Comparison of ENCODE assay signal across 8 cellular contexts in genomic region chr14:39169541-39169900, GRCh38. TPM values are rescaled to one million over a fixed set of nuclear protein-coding genes. Genes with fewer than 3 reads are reported as not detected.
DNase-seq lines count a peak whose midpoint lies in the region; ATAC-seq and TF ChIP-seq lines count a peak whose summit lies in the region.

No MANE protein-coding gene starts in this region.

- H3K36me3 Mint-ChIP-seq in CD4-positive, CD25-positive, alpha-beta regulatory T cell, result peaks cover 11% of the 10 kb centered on the region
- peaks cover 39% of the 10 kb centered on the region for H3K36me3 Mint-ChIP-seq in activated CD4-positive, alpha-beta memory T cell treated with anti-CD3 and anti-CD28 coated beads, Interleukin-2, amount 10 ng/mL, durations not matched to agents 7 days and 5 days (ENCODE audit: low read depth)

- DNase-seq in CD4-positive, CD25-positive, alpha-beta regulatory T cell, result peak in 1 of 3 donors; percentile 7
- no peak for DNase-seq in HAP-1 (ENCODE audit: low spot score in 2 of 2)
- no peak for DNase-seq in activated CD4-positive, alpha-beta memory T cell treated with anti-CD3 and anti-CD28 coated beads, Interleukin-2, amount 10 ng/mL, durations not matched to agents 7 days and 5 days
- no peak for DNase-seq in heart right ventricle
- no peak for DNase-seq in sciatic nerve (ENCODE audit: low spot score)
- DNase-seq in anterior cingulate cortex (lab: John Stamatoyannopoulos, UW), result no peak

- peak overlapping the region; percentile 91 for H3K27ac ChIP-seq in CD4-positive, CD25-positive, alpha-beta regulatory T cell (ENCODE audit: insufficient read depth, low read length, poor library complexity, severe bottlenecking)
- peak overlapping the region; percentile 86 to 99 (median 96) for H3K27ac ChIP-seq in heart right ventricle

- H3K4me1 ChIP-seq in CD4-positive, CD25-positive, alpha-beta regulatory T cell (ENCODE audit: control insufficient read depth, insufficient read depth, low read length, poor library complexity, severe bottlenecking), result peaks cover 35% of the 10 kb centered on the region
- H3K4me1 ChIP-seq in HAP-1 (peaks cover 24% of the 10 kb centered on the region), heart right ventricle (peaks cover 0 to 46% (median 35%) of the 10 kb centered on the region in 9 donors)

- CTCF ChIA-PET in activated CD4-positive, alpha-beta memory T cell treated with anti-CD3 and anti-CD28 coated beads, Interleukin-2, amount 10 ng/mL, durations not matched to agents 7 days and 5 days (lab: Charles Lee), result interaction anchor here (1.1 to 1.6 kb wide), 9 partner anchors 35 to 263 kb away, joined by 3 to 12 read pairs (median 8); partner anchors contain the start of genes FBXO33 and GEMIN2

- peak overlapping the region; percentile 99 to 100 (median 100) for H3K27ac Mint-ChIP-seq in CD4-positive, CD25-positive, alpha-beta regulatory T cell
- H3K27ac Mint-ChIP-seq in activated CD4-positive, alpha-beta memory T cell treated with anti-CD3 and anti-CD28 coated beads, Interleukin-2, amount 10 ng/mL, durations not matched to agents 7 days and 5 days, result peak overlapping the region; percentile 98

- 0% methylated on average over 7 of the region's 7 CpGs for WGBS in heart right ventricle, 2 donors

- H3K9me3 ChIP-seq in CD4-positive, CD25-positive, alpha-beta regulatory T cell (ENCODE audit: control insufficient read depth in 2 of 2, low read length in 2 of 2), result no peaks in the 10 kb centered on the region
- H3K9me3 ChIP-seq in HAP-1, result no peaks in the 10 kb centered on the region
- no peaks in the 10 kb centered on the region for H3K9me3 ChIP-seq in heart right ventricle

- peaks cover 5% of the 10 kb centered on the region for H3K36me3 ChIP-seq in CD4-positive, CD25-positive, alpha-beta regulatory T cell (ENCODE audit: control insufficient read depth, insufficient read depth, low read length)
- H3K36me3 ChIP-seq in HAP-1 (replicated peaks) (0 out of 2 replicates have a peak, but pooled peaks cover 7% of the 10 kb centered on the region), heart right ventricle (peaks cover 0 to 29% (median 0%) of the 10 kb centered on the region in 9 donors)

- no peak for ATAC-seq in CD4-positive, CD25-positive, alpha-beta regulatory T cell (ENCODE audit: low read depth in 2 of 2)
- ATAC-seq in heart right ventricle (peak in 6 of 8 donors; percentile 38 to 60 (median 52)), sciatic nerve (peak; percentile 22), HG02938 (IDR thresholded peaks at IDR 0.05; ENCODE audit: unreplicated experiment) (no peak), HG03108 (IDR thresholded peaks at IDR 0.05; ENCODE audit: unreplicated experiment) (no peak)

- peaks cover 4% of the 10 kb centered on the region for H3K27me3 Mint-ChIP-seq in CD4-positive, CD25-positive, alpha-beta regulatory T cell
- H3K27me3 Mint-ChIP-seq in activated CD4-positive, alpha-beta memory T cell treated with anti-CD3 and anti-CD28 coated beads, Interleukin-2, amount 10 ng/mL, durations not matched to agents 7 days and 5 days, result no peaks in the 10 kb centered on the region

- POLR2A ChIA-PET in activated CD4-positive, alpha-beta memory T cell treated with anti-CD3 and anti-CD28 coated beads, Interleukin-2, amount 10 ng/mL, durations not matched to agents 7 days and 5 days (lab: Charles Lee), result interaction anchor here (0.8 to 4.1 kb wide), 22 partner anchors 8 to 262 kb away, joined by 3 to 74 read pairs (median 9); partner anchors contain the start of genes FBXO33, GEMIN2 and SEC23A

- H3K9me3 Mint-ChIP-seq in CD4-positive, CD25-positive, alpha-beta regulatory T cell, result no peaks in the 10 kb centered on the region
- H3K9me3 Mint-ChIP-seq in activated CD4-positive, alpha-beta memory T cell treated with anti-CD3 and anti-CD28 coated beads, Interleukin-2, amount 10 ng/mL, durations not matched to agents 7 days and 5 days, result no peaks in the 10 kb centered on the region

- TF ChIP-seq CTCF in heart right ventricle (IDR thresholded peaks at IDR 0.05), result no peak

- H3K4me3 Mint-ChIP-seq in CD4-positive, CD25-positive, alpha-beta regulatory T cell, result peak overlapping the region; percentile 96 to 100 (median 100)
- H3K4me3 Mint-ChIP-seq in activated CD4-positive, alpha-beta memory T cell treated with anti-CD3 and anti-CD28 coated beads, Interleukin-2, amount 10 ng/mL, durations not matched to agents 7 days and 5 days, result peak overlapping the region; percentile 84

- H3K4me3 ChIP-seq in CD4-positive, CD25-positive, alpha-beta regulatory T cell (ENCODE audit: low read depth, low read length), result peak overlapping the region; percentile 98
- peak overlapping the region; percentile 80 for H3K4me3 ChIP-seq in HAP-1
- peak overlapping the region; percentile 64 to 98 (median 84) for H3K4me3 ChIP-seq in heart right ventricle

- H3K27me3 ChIP-seq in CD4-positive, CD25-positive, alpha-beta regulatory T cell (ENCODE audit: control insufficient read depth, insufficient read depth, low read length), result no peaks in the 10 kb centered on the region
- H3K27me3 ChIP-seq in HAP-1 (ENCODE audit: low read depth) (no peaks in the 10 kb centered on the region), heart right ventricle (no peaks in the 10 kb centered on the region)

- peaks cover 32 to 68% (median 43%) of the 10 kb centered on the region in 4 donors for H3K4me1 Mint-ChIP-seq in CD4-positive, CD25-positive, alpha-beta regulatory T cell
- H3K4me1 Mint-ChIP-seq in activated CD4-positive, alpha-beta memory T cell treated with anti-CD3 and anti-CD28 coated beads, Interleukin-2, amount 10 ng/mL, durations not matched to agents 7 days and 5 days, result peaks cover 59% of the 10 kb centered on the region

- in situ Hi-C loops in HAP-1 (cut with MboI; ENCODE audit: low sequenced_read_pairs), result no loop called here

- intact Hi-C loops in heart right ventricle (cut with DNase I) (loop anchor here in 2 of 10 donors (5.0 kb wide), 2 partner anchors 42 to 198 kb away; no protein-coding TSS in a partner anchor), sciatic nerve (cut with DNase I) (no loop called here)

RNA-seq across cellular contexts. Expression of gene TRAPPC6B, which starts 0.6 kb away (rescaled TPM):
- total RNA-seq in CD4-positive, CD25-positive, alpha-beta regulatory T cell, result 18.5 TPM
- polyA plus RNA-seq in CD4-positive, CD25-positive, alpha-beta regulatory T cell, result 10 to 100 TPM; 11.8 to 17.9 (median 14.9) TPM
- total RNA-seq in activated CD4-positive, alpha-beta memory T cell treated with anti-CD3 and anti-CD28 coated beads, Interleukin-2, amount 10 ng/mL, durations not matched to agents 7 days and 5 days, result 10 to 100 TPM; 31.9 to 37.3 TPM
- 10 to 100 TPM; 19.5 to 30.0 (median 25.0) TPM for total RNA-seq in heart right ventricle
- polyA plus RNA-seq in heart right ventricle, result 10 to 100 TPM in 1 of 2 donors, 1 to 10 TPM in 1; 7.7 to 10.3 TPM
- total RNA-seq in sciatic nerve, result 28.6 TPM

RNA-seq across cellular contexts. Expression of gene PNN, which starts 5.5 kb away (rescaled TPM):
- total RNA-seq in CD4-positive, CD25-positive, alpha-beta regulatory T cell, result 126 TPM
- polyA plus RNA-seq in CD4-positive, CD25-positive, alpha-beta regulatory T cell, result 10 to 100 TPM; 13.3 to 20.3 (median 16.3) TPM
- 10 to 100 TPM; 75.0 to 75.3 TPM for total RNA-seq in activated CD4-positive, alpha-beta memory T cell treated with anti-CD3 and anti-CD28 coated beads, Interleukin-2, amount 10 ng/mL, durations not matched to agents 7 days and 5 days
- total RNA-seq in heart right ventricle (10 to 100 TPM; 16.8 to 31.0 (median 20.5) TPM), sciatic nerve (71.9 TPM)
- 10 to 100 TPM; 18.9 to 54.4 TPM for polyA plus RNA-seq in heart right ventricle

RNA-seq across cellular contexts. Expression of gene GEMIN2, which starts 55.4 kb away (rescaled TPM):
- 15.0 TPM for total RNA-seq in CD4-positive, CD25-positive, alpha-beta regulatory T cell
- 10 to 100 TPM; 13.4 to 18.8 (median 18.0) TPM for polyA plus RNA-seq in CD4-positive, CD25-positive, alpha-beta regulatory T cell
- 10 to 100 TPM; 18.3 to 22.4 TPM for total RNA-seq in activated CD4-positive, alpha-beta memory T cell treated with anti-CD3 and anti-CD28 coated beads, Interleukin-2, amount 10 ng/mL, durations not matched to agents 7 days and 5 days
- total RNA-seq in heart right ventricle (1 to 10 TPM; 5.6 to 9.7 (median 7.9) TPM), sciatic nerve (13.7 TPM)
- 10 to 100 TPM in 1 of 2 donors, 1 to 10 TPM in 1; 6.4 to 13.1 TPM for polyA plus RNA-seq in heart right ventricle

Comparison
In these comparisons a context has a peak if more than half of its experiments do, and no peak if none do; other contexts are left out.
1. ATAC-seq: peak in heart right ventricle (6 of 8) and sciatic nerve (single experiment); none in CD4-positive, CD25-positive, alpha-beta regulatory T cell (0 of 2), HG02938 (single experiment) and HG03108 (single experiment).
2. Peak in every context shown above with its lines, with median percentiles within 50 percentile points of each other: H3K4me3 ChIP-seq.